Comparison of ENCODE assay signal across 1 cellular context in genomic region chr17:49851387-49852291, GRCh38.
TF ChIP-seq lines count a peak whose summit lies in the region.

No MANE protein-coding gene starts in this region.

TF ChIP-seq in HepG2, 621 proteins besides CTCF, POLR2A, EP300 and RAD21 (continued from another document and continues in another):
- TF ChIP-seq PRDM10 (CRISPR knock-in tag; IDR thresholded peaks at IDR 0.05; ENCODE audit: low read depth) (0 out of 2 replicates have a peak, but pooled peaks have one; percentile 27), ARID5B (CRISPR knock-in tag; IDR thresholded peaks at IDR 0.05) (peak; percentile 33; the same call in 1 of the 2 replicates), ZNF430 (CRISPR knock-in tag; IDR thresholded peaks at IDR 0.05) (0 out of 2 replicates have a peak, but pooled peaks have one; percentile 36), ZC3H4 (CRISPR knock-in tag; IDR thresholded peaks at IDR 0.05; ENCODE audit: borderline replicate concordance) (no peak), TP53 (CRISPR knock-in tag; conservative IDR thresholded peaks at IDR 0.05) (no peak), MTERF4 (CRISPR knock-in tag; IDR thresholded peaks at IDR 0.05) (peak; percentile 33; the same call in 1 of the 2 replicates), ZFP91 (CRISPR knock-in tag; IDR thresholded peaks at IDR 0.05; ENCODE audit: borderline replicate concordance) (peak; percentile 81; the same call in 1 of the 2 replicates), ZNF564 (CRISPR knock-in tag; IDR thresholded peaks at IDR 0.05) (peak; percentile 26; the same call in 1 of the 2 replicates), PHF8 (CRISPR knock-in tag; IDR thresholded peaks at IDR 0.05) (peak; percentile 49), HMGXB4 (CRISPR knock-in tag; IDR thresholded peaks at IDR 0.05; ENCODE audit: borderline replicate concordance in 1 of 2, low read depth in 1 of 2) (peak; percentile 95 to 96), KLF13 (CRISPR knock-in tag; IDR thresholded peaks at IDR 0.05) (0 out of 2 replicates have a peak, but pooled peaks have one; percentile 41), ZNF687 (CRISPR knock-in tag; IDR thresholded peaks at IDR 0.05) (peak; percentile 86), ZNF451 (CRISPR knock-in tag; IDR thresholded peaks at IDR 0.05) (peak; percentile 76; the same call in 1 of the 2 replicates), ADNP (CRISPR knock-in tag; IDR thresholded peaks at IDR 0.05) (peak; percentile 33), KDM2A (CRISPR knock-in tag; IDR thresholded peaks at IDR 0.05; ENCODE audit: borderline replicate concordance, low read depth) (peak; percentile 95), ZNF614 (CRISPR knock-in tag; IDR thresholded peaks at IDR 0.05; ENCODE audit: borderline replicate concordance) (peak; percentile 81; the same call in 1 of the 2 replicates), HIC2 (CRISPR knock-in tag; IDR thresholded peaks at IDR 0.05; ENCODE audit: low read depth) (peak; percentile 71), FOXK2 (IDR thresholded peaks at IDR 0.05) (no peak), ZFP36L2 (CRISPR knock-in tag; IDR thresholded peaks at IDR 0.05) (0 out of 2 replicates have a peak, but pooled peaks have one; percentile 68), ZNF891 (CRISPR knock-in tag; IDR thresholded peaks at IDR 0.05) (peak; percentile 66; the same call in 1 of the 2 replicates), ARHGAP35 (CRISPR knock-in tag; IDR thresholded peaks at IDR 0.05; ENCODE audit: borderline replicate concordance) (0 out of 2 replicates have a peak, but pooled peaks have one; percentile 68), HMGXB3 (CRISPR knock-in tag; IDR thresholded peaks at IDR 0.05; ENCODE audit: borderline replicate concordance) (0 out of 2 replicates have a peak, but pooled peaks have one; percentile 49), POGK (CRISPR knock-in tag; conservative IDR thresholded peaks at IDR 0.05) (no peak), THYN1 (CRISPR knock-in tag; IDR thresholded peaks at IDR 0.05; ENCODE audit: borderline replicate concordance, low read depth) (no peak)
